ENCODE assay signal across 14 cellular contexts in the genomic region with DNA sequence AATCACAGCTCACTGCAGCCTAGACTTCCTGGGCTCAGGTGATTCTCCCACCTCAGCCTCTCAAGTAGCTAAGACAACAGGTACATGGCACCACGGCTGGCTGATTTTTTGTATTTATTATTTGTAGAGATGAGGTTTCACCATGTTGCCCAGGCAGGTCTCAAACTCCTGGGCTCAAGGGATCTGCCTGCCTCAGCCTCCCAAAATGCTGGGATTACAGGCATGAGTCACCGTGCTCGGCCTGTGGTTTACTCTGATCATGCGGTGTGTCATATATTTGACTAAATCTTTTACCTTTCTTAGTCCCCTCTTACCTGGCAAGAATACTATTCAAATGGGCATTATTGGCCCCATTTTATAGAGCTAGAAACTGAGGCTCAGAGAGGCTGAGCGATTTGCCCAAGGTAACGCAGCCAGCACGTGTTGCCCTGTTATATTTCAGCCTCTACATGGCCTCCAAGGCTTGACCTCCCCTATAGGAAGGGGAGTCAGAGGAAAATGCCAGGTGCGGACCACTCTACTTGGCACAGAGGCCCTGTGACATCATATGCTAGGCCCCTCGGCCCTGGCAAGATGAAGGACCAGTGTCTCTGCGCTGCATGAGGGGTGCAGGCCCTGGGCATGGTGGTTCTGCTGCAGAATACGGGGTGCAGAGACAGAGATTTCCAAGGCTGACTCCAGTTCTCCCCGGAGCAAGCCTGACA. TPM values are rescaled to one million over a fixed set of nuclear protein-coding genes. Genes with fewer than 3 reads are reported as not detected.
DNase-seq lines count a peak whose midpoint lies in the region; ATAC-seq and TF ChIP-seq lines count a peak whose summit lies in the region.
"Had no signal": no experiment of that assay in that cellular context is flagged by ENCODE, and none has a peak within 500 bp of the region (broad histone marks: within the 10 kb centered on the region; RNA-seq: fewer than 3 reads in every experiment).

No MANE protein-coding gene starts in this region.

- peaks cover 3% of the 10 kb centered on the region for H3K36me3 ChIP-seq in cardiac muscle cell
- H3K36me3 ChIP-seq in ovary: no peaks in the 10 kb centered on the region
- H3K36me3 ChIP-seq in vagina: peaks cover 0 to 2% of the 10 kb centered on the region in 2 donors

- CTCF ChIA-PET in activated CD4-positive, alpha-beta memory T cell treated with anti-CD3 and anti-CD28 coated beads, Interleukin-2, amount 10 ng/mL, durations not matched to agents 7 days and 5 days (lab: Charles Lee): interaction anchor here (0.6 kb wide), 1 partner anchor 30 kb away, joined by 5 read pairs; no protein-coding TSS in a partner anchor

- H3K4me1 Mint-ChIP-seq in activated CD4-positive, alpha-beta memory T cell treated with anti-CD3 and anti-CD28 coated beads, Interleukin-2, amount 10 ng/mL, durations not matched to agents 7 days and 5 days: peaks cover 11% of the 10 kb centered on the region

- POLR2A ChIA-PET in activated CD4-positive, alpha-beta memory T cell treated with anti-CD3 and anti-CD28 coated beads, Interleukin-2, amount 10 ng/mL, durations not matched to agents 7 days and 5 days (lab: Charles Lee): no interaction called here

- H3K4me1 ChIP-seq in cardiac muscle cell (ENCODE audit: low read depth) (peaks cover 68% of the 10 kb centered on the region), ovary (ENCODE audit: insufficient read depth) (peaks cover 63% of the 10 kb centered on the region), vagina (peaks cover 100% of the 10 kb centered on the region)

- TF ChIP-seq EP300 in ovary (IDR thresholded peaks at IDR 0.05): no peak

- ATAC-seq in Right ventricle myocardium superior (ENCODE audit: poor library complexity) (no peak), HG03432 (IDR thresholded peaks at IDR 0.05; ENCODE audit: unreplicated experiment) (no peak)

- no peak overlapping the region for H3K27ac Mint-ChIP-seq in activated CD4-positive, alpha-beta memory T cell treated with anti-CD3 and anti-CD28 coated beads, Interleukin-2, amount 10 ng/mL, durations not matched to agents 7 days and 5 days
- H3K27ac Mint-ChIP-seq: progenitor cell of endocrine pancreas had no signal

- TF ChIP-seq CTCF in cardiac muscle cell (IDR thresholded peaks at IDR 0.05; ENCODE audit: low read depth, low read length): no peak
- TF ChIP-seq CTCF in epithelial cell of esophagus (IDR thresholded peaks at IDR 0.05; ENCODE audit: insufficient read depth, low read depth, low read length, missing control alignments): no peak
- no peak for TF ChIP-seq CTCF in ovary (IDR thresholded peaks at IDR 0.05)
- no peak for TF ChIP-seq CTCF in vagina (IDR thresholded peaks at IDR 0.05)

- TF ChIP-seq POLR2A in ovary (IDR thresholded peaks at IDR 0.05) (no peak), vagina (IDR thresholded peaks at IDR 0.05) (no peak)

- H3K27ac ChIP-seq in cardiac muscle cell (peak overlapping the region; percentile 96), ovary (peak overlapping the region; percentile 31 to 88), vagina (peak overlapping the region; percentile 96)

- peaks cover 22% of the 10 kb centered on the region for H3K27me3 Mint-ChIP-seq in activated CD4-positive, alpha-beta memory T cell treated with anti-CD3 and anti-CD28 coated beads, Interleukin-2, amount 10 ng/mL, durations not matched to agents 7 days and 5 days

- H3K27me3 ChIP-seq in cardiac muscle cell: no peaks in the 10 kb centered on the region
- no peaks in the 10 kb centered on the region for H3K27me3 ChIP-seq in ovary
- no peaks in the 10 kb centered on the region for H3K27me3 ChIP-seq in vagina

- DNase-seq in cardiac muscle cell (ENCODE audit: low read depth in 1 of 2, low spot score in 1 of 2): no peak
- no peak for DNase-seq in Right ventricle myocardium superior
- peak; percentile 75 for DNase-seq in epithelial cell of esophagus (ENCODE audit: low read depth)
- DNase-seq in ovary: peak in 3 of 5 donors; percentile 8 to 31 (median 19)
- no peak for DNase-seq in vagina (ENCODE audit: extremely low spot score in 2 of 2)
- DNase-seq in HK-2 (ENCODE audit: unreplicated experiment): no peak
- DNase-seq in activated CD4-positive, alpha-beta memory T cell treated with anti-CD3 and anti-CD28 coated beads, Interleukin-2, amount 10 ng/mL, durations not matched to agents 7 days and 5 days: no peak
- DNase-seq: ACHN, GOT3, mesendoderm, NCI-H1105 treated with DMSO at 0.1 percent for 48 hours, SIG-M5 had no signal

- H3K36me3 Mint-ChIP-seq in activated CD4-positive, alpha-beta memory T cell treated with anti-CD3 and anti-CD28 coated beads, Interleukin-2, amount 10 ng/mL, durations not matched to agents 7 days and 5 days (ENCODE audit: low read depth): no peaks in the 10 kb centered on the region

- no peak overlapping the region for H3K4me3 ChIP-seq in cardiac muscle cell
- no peak overlapping the region for H3K4me3 ChIP-seq in epithelial cell of esophagus (ENCODE audit: low read length)
- H3K4me3 ChIP-seq in ovary: no peak overlapping the region
- no peak overlapping the region for H3K4me3 ChIP-seq in vagina

- no peaks in the 10 kb centered on the region for H3K9me3 ChIP-seq in cardiac muscle cell (ENCODE audit: low read depth)
- H3K9me3 ChIP-seq in ovary: no peaks in the 10 kb centered on the region
- no peaks in the 10 kb centered on the region for H3K9me3 ChIP-seq in vagina

- no peaks in the 10 kb centered on the region for H3K9me3 Mint-ChIP-seq in activated CD4-positive, alpha-beta memory T cell treated with anti-CD3 and anti-CD28 coated beads, Interleukin-2, amount 10 ng/mL, durations not matched to agents 7 days and 5 days

- intact Hi-C loops in Right ventricle myocardium superior (cut with DNase I): no loop called here
- intact Hi-C loops in ovary (cut with DNase I): no loop called here
- intact Hi-C loops in vagina (cut with DNase I): no loop called here

- WGBS in ovary, 3 donors: 83 to 91% (median 86%) methylated on average over 12 of the region's 12 CpGs

- no peak overlapping the region for H3K4me3 Mint-ChIP-seq in activated CD4-positive, alpha-beta memory T cell treated with anti-CD3 and anti-CD28 coated beads, Interleukin-2, amount 10 ng/mL, durations not matched to agents 7 days and 5 days

RNA-seq across cellular contexts. Expression of a gene that starts 8.2 kb away (rescaled TPM):
- total RNA-seq in cardiac muscle cell (56.5 and 58.0 TPM in 2 replicates), Right ventricle myocardium superior (53.3 TPM), ovary (10 to 100 TPM; 21.6 to 92.1 (median 72.0) TPM), vagina (57.0 TPM)
- polyA plus RNA-seq in cardiac muscle cell (65.4 and 81.5 TPM in 2 replicates), ovary (10 to 100 TPM; 33.5 to 35.9 TPM)
- total RNA-seq in activated CD4-positive, alpha-beta memory T cell treated with anti-CD3 and anti-CD28 coated beads, Interleukin-2, amount 10 ng/mL, durations not matched to agents 7 days and 5 days: 1 to 10 TPM; 1.5 TPM

Comparison
In these comparisons a context has a peak if more than half of its experiments do, and no peak if none do; other contexts are left out.
1. DNase-seq: peak in epithelial cell of esophagus (single experiment) and ovary (3 of 5); none in cardiac muscle cell (0 of 2), Right ventricle myocardium superior (single experiment), vagina (0 of 2), HK-2 (single experiment) and activated CD4-positive, alpha-beta memory T cell treated with anti-CD3 and anti-CD28 coated beads, Interleukin-2, amount 10 ng/mL, durations not matched to agents 7 days and 5 days (single experiment).
2. RNA of a gene that starts 8.2 kb away (total RNA-seq): 21.6 to 92.1 TPM in ovary, 56.5 to 58.0 TPM in cardiac muscle cell, 57.0 TPM in vagina (single experiment) and 53.3 TPM in Right ventricle myocardium superior (single experiment); 1.5 TPM in activated CD4-positive, alpha-beta memory T cell treated with anti-CD3 and anti-CD28 coated beads, Interleukin-2, amount 10 ng/mL, durations not matched to agents 7 days and 5 days; every median in the first group is over 4 times any median in the second.
3. Peak in every context shown above with its lines, with median percentiles within 50 percentile points of each other: H3K27ac ChIP-seq.